ENCODE assay signal across 30 cellular contexts in the genomic region with DNA sequence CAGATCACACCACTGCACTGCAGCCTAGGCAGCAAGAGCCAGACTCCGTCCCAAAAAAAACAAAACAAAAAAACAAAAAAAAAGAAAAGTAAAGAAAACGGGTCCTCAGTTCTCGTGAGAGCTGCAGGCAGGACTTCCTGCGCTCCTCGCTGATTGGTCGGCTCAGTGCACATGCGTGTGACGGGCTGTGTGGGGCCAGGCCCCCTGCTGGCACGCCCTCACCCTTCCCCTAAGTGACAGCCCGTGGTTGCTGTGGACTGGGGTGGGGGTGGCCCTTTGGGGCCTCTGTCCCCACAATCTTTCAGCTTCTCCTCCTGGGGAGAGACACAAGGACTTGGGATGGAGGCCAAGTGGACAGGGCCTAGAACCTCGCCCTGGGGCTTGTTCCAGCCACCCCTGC. TPM values are rescaled to one million over a fixed set of nuclear protein-coding genes. Genes with fewer than 3 reads are reported as not detected.
DNase-seq lines count a peak whose midpoint lies in the region; ATAC-seq, FAIRE-seq and TF ChIP-seq lines count a peak whose summit lies in the region.
"Had no signal": no experiment of that assay in that cellular context is flagged by ENCODE, and none has a peak within 500 bp of the region (broad histone marks: within the 10 kb centered on the region; RNA-seq: fewer than 3 reads in every experiment).

A gene (minus strand): TSS at position 139 of the 400 bp plus-strand sequence. CDS start 1,141 bp downstream, outside the sequence.

- peaks cover 2% of the 10 kb centered on the region for H3K9me3 Mint-ChIP-seq in astrocyte (ENCODE audit: unreplicated experiment)
- H3K9me3 Mint-ChIP-seq in activated CD4-positive, alpha-beta T cell treated with anti-CD3 and anti-CD28 coated beads, Interleukin-2, amount 10 ng/mL, durations not matched to agents 24 days and 14 days = no peaks in the 10 kb centered on the region
- no peaks in the 10 kb centered on the region for H3K9me3 Mint-ChIP-seq in stimulated activated effector memory CD8-positive, alpha-beta T cell treated with anti-CD3 and anti-CD28 coated beads, Interleukin-12 subunit alpha, Interleukin-12 subunit beta, amount 100 ng/mL, for 72 hours
- H3K9me3 Mint-ChIP-seq: CD4-positive, alpha-beta memory T cell; CD8-positive, alpha-beta memory T cell had no signal

- H3K4me2 ChIP-seq in PC-9 (peak within 1 kb of the TSS; percentile 23; the same call in 1 of the 2 replicates), astrocyte (ENCODE audit: low read length) (no peak within 1 kb of the TSS)
- H3K4me2 ChIP-seq: BLaER1 had no signal

- POLR2A ChIA-PET in PC-9 (lab: Charles Lee; ENCODE audit: unreplicated experiment) = no interaction called here

- H3K27ac ChIP-seq in PC-9 = no peak within 1 kb of the TSS
- no peak within 1 kb of the TSS for H3K27ac ChIP-seq in astrocyte (ENCODE audit: low read depth, low read length)
- no peak within 1 kb of the TSS for H3K27ac ChIP-seq in spleen
- H3K27ac ChIP-seq: BLaER1 had no signal

- H3K9me2 ChIP-seq in PC-9 (ENCODE audit: insufficient read depth) = no peaks in the 10 kb centered on the region

- H3K4me3 ChIP-seq in PC-9 (no peak within 1 kb of the TSS; the same call in 1 of the 2 replicates), astrocyte (ENCODE audit: insufficient read depth, low read depth, low read length) (no peak within 1 kb of the TSS), spleen (no peak within 1 kb of the TSS)
- H3K4me3 ChIP-seq: BLaER1, GM12878 had no signal

- 78 to 95% (median 86%) methylated on average over 9 to 11 of the region's 11 CpGs for WGBS in spleen, 5 donors

- no peak for TF ChIP-seq POLR2A in spleen (IDR thresholded peaks at IDR 0.05)

- H3K9me3 ChIP-seq in PC-9 (ENCODE audit: insufficient read depth, low read depth) (no peaks in the 10 kb centered on the region), astrocyte (ENCODE audit: insufficient read depth, low read depth, low read length) (no peaks in the 10 kb centered on the region), spleen (no peaks in the 10 kb centered on the region)
- H3K9me3 ChIP-seq: BE2C had no signal

- H2AFZ ChIP-seq in PC-9 = 0 out of 2 replicates have a peak within 1 kb of the TSS, but pooled peaks have one; percentile 43
- no peak within 1 kb of the TSS for H2AFZ ChIP-seq in astrocyte (ENCODE audit: low read depth, low read length)

- no peaks in the 10 kb centered on the region for H3K4me1 ChIP-seq in PC-9 (replicated peaks; ENCODE audit: insufficient read depth)
- H3K4me1 ChIP-seq in astrocyte (ENCODE audit: insufficient read depth, low read length) = no peaks in the 10 kb centered on the region
- no peaks in the 10 kb centered on the region for H3K4me1 ChIP-seq in spleen
- H3K4me1 ChIP-seq: BE2C, BLaER1 had no signal

- H3K79me2 ChIP-seq in PC-9 (ENCODE audit: low read depth) (no peaks in the 10 kb centered on the region), astrocyte (ENCODE audit: insufficient read depth, low read length) (no peaks in the 10 kb centered on the region)

- H3K27me3 Mint-ChIP-seq in astrocyte (ENCODE audit: low read depth, unreplicated experiment) = no peaks in the 10 kb centered on the region
- H3K27me3 Mint-ChIP-seq in activated CD4-positive, alpha-beta T cell treated with anti-CD3 and anti-CD28 coated beads, Interleukin-2, amount 10 ng/mL, durations not matched to agents 24 days and 14 days = no peaks in the 10 kb centered on the region
- H3K27me3 Mint-ChIP-seq: CD4-positive, alpha-beta memory T cell; CD4-positive, CD25-positive, alpha-beta regulatory T cell had no signal

- H3K36me3 Mint-ChIP-seq in astrocyte (ENCODE audit: low read depth, unreplicated experiment) = no peaks in the 10 kb centered on the region
- H3K36me3 Mint-ChIP-seq in activated CD4-positive, alpha-beta T cell treated with anti-CD3 and anti-CD28 coated beads, Interleukin-2, amount 10 ng/mL, durations not matched to agents 24 days and 14 days (ENCODE audit: low read depth) = no peaks in the 10 kb centered on the region
- H3K36me3 Mint-ChIP-seq in stimulated activated effector memory CD8-positive, alpha-beta T cell treated with anti-CD3 and anti-CD28 coated beads, Interleukin-12 subunit alpha, Interleukin-12 subunit beta, amount 100 ng/mL, for 72 hours = no peaks in the 10 kb centered on the region
- H3K36me3 Mint-ChIP-seq: CD14-positive monocyte; CD4-positive, alpha-beta memory T cell; CD4-positive, CD25-positive, alpha-beta regulatory T cell; CD8-positive, alpha-beta memory T cell had no signal

- peak within 1 kb of the TSS; percentile 80 for H3K27ac Mint-ChIP-seq in astrocyte (ENCODE audit: unreplicated experiment)
- H3K27ac Mint-ChIP-seq in activated CD4-positive, alpha-beta T cell treated with anti-CD3 and anti-CD28 coated beads, Interleukin-2, amount 10 ng/mL, durations not matched to agents 24 days and 14 days = no peak within 1 kb of the TSS
- no peak within 1 kb of the TSS for H3K27ac Mint-ChIP-seq in stimulated activated effector memory CD8-positive, alpha-beta T cell treated with anti-CD3 and anti-CD28 coated beads, Interleukin-12 subunit alpha, Interleukin-12 subunit beta, amount 100 ng/mL, for 72 hours
- H3K27ac Mint-ChIP-seq: CD14-positive monocyte; CD4-positive, CD25-positive, alpha-beta regulatory T cell had no signal

- TF ChIP-seq CTCF in PC-9 (conservative IDR thresholded peaks at IDR 0.05) (no peak), astrocyte (IDR thresholded peaks at IDR 0.05; ENCODE audit: insufficient read depth, low read depth, low read length) (no peak), spleen (IDR thresholded peaks at IDR 0.05 in 8 of 11, conservative IDR thresholded peaks at IDR 0.05 in 3 of 11) (no peak)

- H3K4me3 Mint-ChIP-seq in astrocyte (ENCODE audit: unreplicated experiment) = no peak within 1 kb of the TSS
- no peak within 1 kb of the TSS for H3K4me3 Mint-ChIP-seq in activated CD4-positive, alpha-beta T cell treated with anti-CD3 and anti-CD28 coated beads, Interleukin-2, amount 10 ng/mL, durations not matched to agents 24 days and 14 days
- H3K4me3 Mint-ChIP-seq in stimulated activated effector memory CD8-positive, alpha-beta T cell treated with anti-CD3 and anti-CD28 coated beads, Interleukin-12 subunit alpha, Interleukin-12 subunit beta, amount 100 ng/mL, for 72 hours = no peak within 1 kb of the TSS
- H3K4me3 Mint-ChIP-seq: CD14-positive monocyte; CD4-positive, alpha-beta memory T cell; CD4-positive, CD25-positive, alpha-beta regulatory T cell; CD8-positive, alpha-beta memory T cell had no signal

- H3K36me3 ChIP-seq in PC-9 (ENCODE audit: low read depth) (no peaks in the 10 kb centered on the region), astrocyte (ENCODE audit: insufficient read depth, low read length) (no peaks in the 10 kb centered on the region), spleen (no peaks in the 10 kb centered on the region)
- H3K36me3 ChIP-seq: BE2C, BLaER1 had no signal

- DNase-seq in PC-9 = no peak
- no peak for DNase-seq in astrocyte (ENCODE audit: low read depth)
- DNase-seq in spleen = peak; percentile 57
- DNase-seq in activated CD4-positive, alpha-beta T cell treated with anti-CD3 and anti-CD28 coated beads, Interleukin-2, amount 10 ng/mL, durations not matched to agents 24 days and 14 days = no peak
- no peak for DNase-seq in stimulated activated effector memory CD8-positive, alpha-beta T cell treated with anti-CD3 and anti-CD28 coated beads, Interleukin-12 subunit alpha, Interleukin-12 subunit beta, amount 100 ng/mL, for 72 hours (ENCODE audit: low spot score in 2 of 2)
- DNase-seq: 8988T; ACHN; BE2C; C1 segment of cervical spinal cord; CD4-positive, alpha-beta memory T cell; CD4-positive, CD25-positive, alpha-beta regulatory T cell; CD8-positive, alpha-beta memory T cell; COR-L47; DMS 273 treated with DMSO at 0.1 percent for 48 hours; DMS153; DMS53; DMS79; DND-41; EL; GDM1 had no signal

- intact Hi-C loops in PC-9 (cut with micrococcal nuclease; ENCODE audit: unreplicated experiment) (no loop called here), spleen (cut with DNase I; ENCODE audit: low total_unique reads) (no loop called here)
- intact Hi-C loops in activated CD4-positive, alpha-beta T cell treated with anti-CD3 and anti-CD28 coated beads, Interleukin-2, amount 10 ng/mL, durations not matched to agents 24 days and 14 days (cut with micrococcal nuclease) = no loop called here

- H3F3A ChIP-seq in PC-9 (ENCODE audit: insufficient read depth, low read depth) = no peaks in the 10 kb centered on the region

- no peaks in the 10 kb centered on the region for H4K20me1 ChIP-seq in PC-9 (ENCODE audit: insufficient read depth)
- H4K20me1 ChIP-seq in astrocyte (ENCODE audit: insufficient read depth, low read length) = no peaks in the 10 kb centered on the region
- H4K20me1 ChIP-seq: BLaER1 had no signal

- H3K4me1 Mint-ChIP-seq in astrocyte (ENCODE audit: low read depth, unreplicated experiment) = no peaks in the 10 kb centered on the region
- H3K4me1 Mint-ChIP-seq in activated CD4-positive, alpha-beta T cell treated with anti-CD3 and anti-CD28 coated beads, Interleukin-2, amount 10 ng/mL, durations not matched to agents 24 days and 14 days = peaks cover 2% of the 10 kb centered on the region
- H3K4me1 Mint-ChIP-seq in stimulated activated effector memory CD8-positive, alpha-beta T cell treated with anti-CD3 and anti-CD28 coated beads, Interleukin-12 subunit alpha, Interleukin-12 subunit beta, amount 100 ng/mL, for 72 hours = no peaks in the 10 kb centered on the region
- H3K4me1 Mint-ChIP-seq: CD14-positive monocyte had no signal

- no peak within 1 kb of the TSS for H3K9ac ChIP-seq in astrocyte (ENCODE audit: low read length)
- H3K9ac ChIP-seq: BLaER1 had no signal

- CTCF ChIA-PET in PC-9 (lab: Charles Lee) = no interaction called here

- no peak for ATAC-seq in GM18498 (IDR thresholded peaks at IDR 0.05; ENCODE audit: unreplicated experiment)
- ATAC-seq in stimulated activated effector memory CD8-positive, alpha-beta T cell treated with anti-CD3 and anti-CD28 coated beads, Interleukin-12 subunit alpha, Interleukin-12 subunit beta, amount 100 ng/mL, for 72 hours = no peak
- ATAC-seq: GM12878 had no signal

- FAIRE-seq in astrocyte (lab: Jason Lieb, UNC) = no peak
- FAIRE-seq: A204.1, GM12878, GM12892, GM19239 had no signal

- BruUV-seq in PC-9 (replicated peaks; lab: Mats Ljungman, UMichigan) = no TSS peak

- H3K27me3 ChIP-seq in PC-9 (ENCODE audit: insufficient read depth, low read depth) = no peaks in the 10 kb centered on the region
- no peaks in the 10 kb centered on the region for H3K27me3 ChIP-seq in astrocyte (ENCODE audit: insufficient read depth, low read length)
- no peaks in the 10 kb centered on the region for H3K27me3 ChIP-seq in spleen (replicated peaks in 1 of 7)
- H3K27me3 ChIP-seq: BE2C, BLaER1 had no signal

RNA-seq across cellular contexts. Expression of the gene that starts here (rescaled TPM):
- not detected in 2 replicates for total RNA-seq in PC-9 (2021)
- total RNA-seq in astrocyte = not detected in 2 replicates
- total RNA-seq in spleen = under 1 TPM in 1 of 7 donors, not detected in 6; 0.28 TPM
- polyA plus RNA-seq in spleen = under 1 TPM in 1 of 3 donors, not detected in 2; 0.04 TPM
- not detected in 2 replicates for total RNA-seq in activated CD4-positive, alpha-beta T cell treated with anti-CD3 and anti-CD28 coated beads, Interleukin-2, amount 10 ng/mL, durations not matched to agents 24 days and 14 days
- total RNA-seq: CD4-positive, alpha-beta memory T cell; CD4-positive, CD25-positive, alpha-beta regulatory T cell; CD8-positive, alpha-beta memory T cell; Daoy; G401; GM12878 had no signal
- polyA plus RNA-seq: AG04450; CD14-positive monocyte; CD4-positive, alpha-beta memory T cell; CD4-positive, CD25-positive, alpha-beta regulatory T cell; CD8-positive, alpha-beta memory T cell; GM12878 had no signal

Comparison
In these comparisons a context has a peak if more than half of its experiments do, and no peak if none do; other contexts are left out.
1. Peak in DNase-seq in spleen; RNA of the gene not detected or under 1 TPM.